26 cellular contexts compared by ENCODE assay signal in the genomic region with DNA sequence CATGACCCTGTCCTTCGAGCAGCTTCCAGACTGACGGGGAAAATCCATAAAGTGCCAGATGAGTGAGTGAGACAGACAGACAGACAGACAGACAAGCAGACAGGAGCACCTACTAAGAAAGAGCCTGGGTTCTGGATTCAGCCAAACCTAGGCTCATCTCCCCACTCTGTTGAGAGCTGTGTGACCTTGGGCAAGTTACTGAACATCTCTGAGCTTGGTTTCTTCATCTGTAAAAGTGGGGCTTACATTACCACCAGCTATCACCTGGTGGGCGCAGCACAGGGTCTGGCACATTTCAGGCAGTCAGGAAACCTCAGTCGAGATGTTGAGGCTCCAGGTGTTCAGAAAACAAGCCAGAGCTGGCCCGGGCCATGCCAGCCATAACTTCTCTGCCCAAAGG. TPM values are rescaled to one million over a fixed set of nuclear protein-coding genes. Genes with fewer than 3 reads are reported as not detected.
"Had no signal": no experiment of that assay in that cellular context is flagged by ENCODE, and none has a peak within 500 bp of the region (broad histone marks: within the 10 kb centered on the region; RNA-seq: fewer than 3 reads in every experiment).

No MANE protein-coding gene starts in this region.

- H3K4me3 ChIP-seq: coronary artery, dorsolateral prefrontal cortex, esophagus muscularis mucosa, gastroesophageal sphincter, hepatocyte, lower lobe of right lung, mucosa of descending colon had no signal

- ATAC-seq: foreskin keratinocyte, gastroesophageal sphincter, left colon, left lobe of liver, left ventricle myocardium superior, lower lobe of right lung, mucosa of descending colon had no signal

- H3K27ac ChIP-seq: coronary artery, dorsolateral prefrontal cortex, esophagus muscularis mucosa, foreskin keratinocyte, gastroesophageal sphincter, hepatocyte, lower lobe of right lung had no signal

- H3K79me2 ChIP-seq: hepatocyte had no signal

- H2AFZ ChIP-seq: hepatocyte had no signal

- FAIRE-seq: colon, endothelial cell of umbilical vein, frontal cortex, kidney had no signal

- DNase-seq: dermis blood vessel endothelial cell; dorsolateral prefrontal cortex; effector CD4-positive, alpha-beta T cell; effector memory CD4-positive, alpha-beta T cell; foreskin keratinocyte; hypothalamus; immature natural killer cell; islet precursor cell; kidney; kidney glomerular epithelial cell; left colon; left ventricle myocardium superior; lower lobe of right lung; mesenchymal stem cell; mucosa of descending colon had no signal

- H3K36me3 ChIP-seq: lower lobe of right lung had no signal

- H3K9me3 ChIP-seq: esophagus muscularis mucosa, gastroesophageal sphincter, lower lobe of right lung, mucosa of descending colon had no signal

- H3K4me2 ChIP-seq: hepatocyte had no signal

- H3K27me3 ChIP-seq: dorsolateral prefrontal cortex, esophagus muscularis mucosa, gastroesophageal sphincter had no signal

- H3K4me1 ChIP-seq: foreskin keratinocyte had no signal

RNA-seq across cellular contexts. Expression of gene C10orf105, which starts 37.6 kb away (rescaled TPM):
- total RNA-seq: endothelial cell of umbilical vein, epithelial cell of proximal tubule, fibroblast of villous mesenchyme, foreskin keratinocyte, frontal cortex, hepatocyte, left lobe of liver, lung microvascular endothelial cell had no signal
- polyA plus RNA-seq: endothelial cell of umbilical vein, foreskin keratinocyte, hepatocyte had no signal
